17 cellular contexts compared by ENCODE assay signal in genomic region chr12:124442281-124442680, GRCh38.
DNase-seq lines count a peak whose midpoint lies in the region; ATAC-seq, FAIRE-seq and TF ChIP-seq lines count a peak whose summit lies in the region.
"Had no signal": no experiment of that assay in that cellular context is flagged by ENCODE, and none has a peak within 500 bp of the region (broad histone marks: within the 10 kb centered on the region; RNA-seq: fewer than 3 reads in every experiment).

No MANE protein-coding gene starts in this region.

- TF ChIP-seq POLR2A in endothelial cell of umbilical vein (IDR thresholded peaks at IDR 0.05; ENCODE audit: low read depth, low read length), result no peak

- H3K36me3 Mint-ChIP-seq in CD4-positive, alpha-beta memory T cell, result peaks cover 27 to 45% of the 10 kb centered on the region in 2 donors
- peaks cover 38% of the 10 kb centered on the region for H3K36me3 Mint-ChIP-seq in GM23338 (ENCODE audit: low read depth)

- peak overlapping the region; percentile 35 for H3K27ac ChIP-seq in A673 (ENCODE audit: low read depth, low read length, poor library complexity, severe bottlenecking)
- no peak overlapping the region for H3K27ac ChIP-seq in CD4-positive, alpha-beta memory T cell (ENCODE audit: low read depth, low read length)
- peak overlapping the region; percentile 89 for H3K27ac ChIP-seq in endothelial cell of umbilical vein (ENCODE audit: insufficient read depth, low read depth, low read length)
- H3K27ac ChIP-seq in rectal smooth muscle tissue (ENCODE audit: low read depth, low read length), result peak overlapping the region; percentile 22
- H3K27ac ChIP-seq in pancreas, result no peak overlapping the region
- H3K27ac ChIP-seq in GM23338 (ENCODE audit: low read depth), result no peak overlapping the region
- H3K27ac ChIP-seq: psoas muscle had no signal

- POLR2A ChIA-PET in A673 (lab: Charles Lee; ENCODE audit: low non-redundant PET) (no interaction called here), endothelial cell of umbilical vein (lab: Charles Lee) (no interaction called here)
- POLR2A ChIA-PET in CD4-positive, alpha-beta memory T cell (lab: Charles Lee; ENCODE audit: partially characterized antibody), result no interaction called here

- H3K9ac ChIP-seq in endothelial cell of umbilical vein (replicated peaks; ENCODE audit: extremely low read depth, insufficient read depth, low read length) (peak overlapping the region; percentile 38), rectal smooth muscle tissue (ENCODE audit: low read length) (no peak overlapping the region)

- no peaks in the 10 kb centered on the region for H3K9me1 ChIP-seq in endothelial cell of umbilical vein (replicated peaks; ENCODE audit: control insufficient read depth, extremely low read depth, insufficient read depth, low read length)

- ATAC-seq in pancreas (no peak), omental fat pad (ENCODE audit: low FRiP score) (no peak), GM23338 (no peak)
- ATAC-seq: stimulated activated naive B cell treated with anti-CD40 and anti-IgM and Interleukin-4, amounts not matched to agents 10 μg/mL and 1 μg/mL and 100 μg/mL, for 72 hours had no signal

- intact Hi-C loops in A673 (cut with micrococcal nuclease; ENCODE audit: unreplicated experiment), result no loop called here
- intact Hi-C loops in CD4-positive, alpha-beta memory T cell (cut with micrococcal nuclease), result no loop called here
- intact Hi-C loops in endothelial cell of umbilical vein (cut with micrococcal nuclease), result no loop called here
- intact Hi-C loops in pancreas (cut with DNase I), result no loop called here

- no peak for TF ChIP-seq CTCF in A673 (conservative IDR thresholded peaks at IDR 0.05; ENCODE audit: low read depth, low read length)
- TF ChIP-seq CTCF in endothelial cell of umbilical vein (IDR thresholded peaks at IDR 0.05; ENCODE audit: extremely low read depth in 1 of 2, insufficient read depth in 1 of 2, low read depth in 1 of 2, low read length in 2 of 2), result no peak
- no peak for TF ChIP-seq CTCF in pancreas (IDR thresholded peaks at IDR 0.05)
- no peak for TF ChIP-seq CTCF in omental fat pad (IDR thresholded peaks at IDR 0.05)
- no peak for TF ChIP-seq CTCF in GM23338 (conservative IDR thresholded peaks at IDR 0.05; ENCODE audit: low read depth in 2 of 2)

- 86 to 92% methylated on average over 6 of the region's 6 CpGs for WGBS in pancreas, 2 donors

- BruUV-seq in A673 (replicated peaks; lab: Mats Ljungman, UMichigan), result no TSS peak
- no TSS peak for BruUV-seq in endothelial cell of umbilical vein (replicated peaks; lab: Mats Ljungman, UMichigan)

- no peak overlapping the region for H2AFZ ChIP-seq in endothelial cell of umbilical vein (ENCODE audit: low read depth, low read length)
- no peak overlapping the region for H2AFZ ChIP-seq in GM23338

- no peak for FAIRE-seq in endothelial cell of umbilical vein (lab: Jason Lieb, UNC)
- no peak for FAIRE-seq in pancreas (lab: Jason Lieb, UNC)
- FAIRE-seq: bronchial epithelial cell had no signal

- H3F3A ChIP-seq in GM23338 (replicated peaks; ENCODE audit: low read depth), result peaks cover 18% of the 10 kb centered on the region

- H3K9me2 ChIP-seq in GM23338 (ENCODE audit: insufficient read depth), result no peaks in the 10 kb centered on the region

- CTCF ChIA-PET in A673 (lab: Charles Lee) (no interaction called here), endothelial cell of umbilical vein (lab: Charles Lee) (interaction anchor here (1.6 to 3.8 kb wide), 2 partner anchors 11 to 54 kb away, joined by 4 to 12 read pairs; no protein-coding TSS in a partner anchor)
- CTCF ChIA-PET in CD4-positive, alpha-beta memory T cell (lab: Charles Lee; ENCODE audit: partially characterized antibody), result no interaction called here

- H3K79me2 ChIP-seq in endothelial cell of umbilical vein (ENCODE audit: control insufficient read depth, insufficient read depth, low read length) (no peaks in the 10 kb centered on the region), GM23338 (replicated peaks; ENCODE audit: insufficient read depth) (peaks cover 17% of the 10 kb centered on the region)

- H3K9me3 Mint-ChIP-seq in CD4-positive, alpha-beta memory T cell, result no peaks in the 10 kb centered on the region
- peaks cover 4% of the 10 kb centered on the region; the same call in 1 of the 3 replicates for H3K9me3 Mint-ChIP-seq in GM23338
- H3K9me3 Mint-ChIP-seq: activated CD4-positive, alpha-beta T cell treated with anti-CD3 and anti-CD28 coated beads, Interleukin-2, amount 10 ng/mL, durations not matched to agents 7 days and 5 days; activated naive CD4-positive, alpha-beta T cell treated with anti-CD3 and anti-CD28 coated beads, Interleukin-2, amount 50 U/mL, for 24 hours; stimulated activated naive B cell treated with anti-CD40 and anti-IgM and Interleukin-4, amounts not matched to agents 10 μg/mL and 1 μg/mL and 100 μg/mL, for 72 hours had no signal

- peaks cover 9 to 37% (median 17%) of the 10 kb centered on the region in 4 donors for H3K4me1 Mint-ChIP-seq in CD4-positive, alpha-beta memory T cell
- peaks cover 19% of the 10 kb centered on the region for H3K4me1 Mint-ChIP-seq in GM23338

- H3K4me3 ChIP-seq in A673 (ENCODE audit: low read depth, low read length, poor library complexity, severe bottlenecking) (no peak overlapping the region), endothelial cell of umbilical vein (replicated peaks in 1 of 3; ENCODE audit: insufficient read depth in 1 of 3, low read depth in 1 of 3, low read length in 3 of 3) (no peak overlapping the region), rectal smooth muscle tissue (ENCODE audit: low read length) (no peak overlapping the region), pancreas (no peak overlapping the region), GM23338 (no peak overlapping the region)
- H3K4me3 ChIP-seq in CD4-positive, alpha-beta memory T cell (ENCODE audit: low read length in 2 of 2), result no peak overlapping the region
- H3K4me3 ChIP-seq: Peyer's patch, psoas muscle had no signal

- dilution Hi-C loops in endothelial cell of umbilical vein (cut with MboI; ENCODE audit: extremely low pct_ligation_motif_present, low sequenced_read_pairs), result no loop called here

- H4K20me1 ChIP-seq in endothelial cell of umbilical vein (replicated peaks; ENCODE audit: control insufficient read depth, extremely low read depth, insufficient read depth, low read length) (no peaks in the 10 kb centered on the region), GM23338 (replicated peaks; ENCODE audit: insufficient read depth) (peaks cover 15% of the 10 kb centered on the region; the same call in 1 of the 2 replicates)

- H3K36me3 ChIP-seq in A673 (ENCODE audit: insufficient read depth, low read length, poor library complexity, severe bottlenecking), result peaks cover 20% of the 10 kb centered on the region
- H3K36me3 ChIP-seq in CD4-positive, alpha-beta memory T cell (ENCODE audit: insufficient read depth, low read length), result peaks cover 8% of the 10 kb centered on the region
- peaks cover 0 to 5% of the 10 kb centered on the region in 2 experiments for H3K36me3 ChIP-seq in endothelial cell of umbilical vein (ENCODE audit: control insufficient read depth in 2 of 2, extremely low read depth in 1 of 2, insufficient read depth in 2 of 2, low read length in 2 of 2)
- H3K36me3 ChIP-seq in rectal smooth muscle tissue (ENCODE audit: control insufficient read depth, insufficient read depth, low read length), result peaks cover 7% of the 10 kb centered on the region
- H3K36me3 ChIP-seq in pancreas, result peaks cover 0 to 22% (median 0%) of the 10 kb centered on the region in 3 donors
- H3K36me3 ChIP-seq in GM23338 (ENCODE audit: insufficient read depth), result no peaks in the 10 kb centered on the region

- peak overlapping the region in 4 of 7 donors; percentile 42 to 70 (median 62) for H3K27ac Mint-ChIP-seq in CD4-positive, alpha-beta memory T cell
- no peak overlapping the region for H3K27ac Mint-ChIP-seq in GM23338
- H3K27ac Mint-ChIP-seq: activated CD4-positive, alpha-beta T cell treated with anti-CD3 and anti-CD28 coated beads, Interleukin-2, amount 10 ng/mL, durations not matched to agents 7 days and 5 days; activated naive CD4-positive, alpha-beta T cell treated with anti-CD3 and anti-CD28 coated beads, Interleukin-2, amount 50 U/mL, for 24 hours; stimulated activated naive B cell treated with anti-CD40 and anti-IgM and Interleukin-4, amounts not matched to agents 10 μg/mL and 1 μg/mL and 100 μg/mL, for 72 hours had no signal

- H3K27me3 ChIP-seq in A673 (replicated peaks; ENCODE audit: insufficient read depth, low read depth, low read length, poor library complexity) (no peaks in the 10 kb centered on the region), endothelial cell of umbilical vein (ENCODE audit: control insufficient read depth in 2 of 2, insufficient read depth in 2 of 2, low read length in 2 of 2) (no peaks in the 10 kb centered on the region), rectal smooth muscle tissue (ENCODE audit: control insufficient read depth, insufficient read depth, low read length) (no peaks in the 10 kb centered on the region), pancreas (no peaks in the 10 kb centered on the region), GM23338 (ENCODE audit: insufficient read depth) (no peaks in the 10 kb centered on the region)
- H3K27me3 ChIP-seq in CD4-positive, alpha-beta memory T cell (ENCODE audit: insufficient read depth, low read length), result no peaks in the 10 kb centered on the region
- H3K27me3 ChIP-seq: Peyer's patch had no signal

- H3K4me3 Mint-ChIP-seq in CD4-positive, alpha-beta memory T cell, result no peak overlapping the region
- no peak overlapping the region for H3K4me3 Mint-ChIP-seq in GM23338
- H3K4me3 Mint-ChIP-seq: activated CD4-positive, alpha-beta T cell treated with anti-CD3 and anti-CD28 coated beads, Interleukin-2, amount 10 ng/mL, durations not matched to agents 7 days and 5 days; activated naive CD4-positive, alpha-beta T cell treated with anti-CD3 and anti-CD28 coated beads, Interleukin-2, amount 50 U/mL, for 24 hours; stimulated activated naive B cell treated with anti-CD40 and anti-IgM and Interleukin-4, amounts not matched to agents 10 μg/mL and 1 μg/mL and 100 μg/mL, for 72 hours had no signal

- no peak overlapping the region for H3K4me2 ChIP-seq in endothelial cell of umbilical vein (ENCODE audit: insufficient read depth, low read length)
- H3K4me2 ChIP-seq in GM23338, result no peak overlapping the region

- H3K4me1 ChIP-seq in A673 (ENCODE audit: insufficient read depth, low read length, poor library complexity, severe bottlenecking), result peaks cover 39% of the 10 kb centered on the region
- H3K4me1 ChIP-seq in CD4-positive, alpha-beta memory T cell (ENCODE audit: insufficient read depth, low read length), result peaks cover 10% of the 10 kb centered on the region
- H3K4me1 ChIP-seq in endothelial cell of umbilical vein (ENCODE audit: control insufficient read depth, extremely low read depth, insufficient read depth, low read length), result peaks cover 27% of the 10 kb centered on the region
- H3K4me1 ChIP-seq in rectal smooth muscle tissue (ENCODE audit: control insufficient read depth, insufficient read depth, low read length), result peaks cover 7% of the 10 kb centered on the region
- H3K4me1 ChIP-seq in pancreas, result no peaks in the 10 kb centered on the region
- no peaks in the 10 kb centered on the region for H3K4me1 ChIP-seq in GM23338 (ENCODE audit: insufficient read depth)
- H3K4me1 ChIP-seq: Peyer's patch, psoas muscle had no signal

- no peaks in the 10 kb centered on the region for H3K9me3 ChIP-seq in A673 (ENCODE audit: low read depth, low read length, poor library complexity, severe bottlenecking)
- H3K9me3 ChIP-seq in CD4-positive, alpha-beta memory T cell (ENCODE audit: control insufficient read depth in 1 of 2, low read length in 2 of 2), result no peaks in the 10 kb centered on the region
- no peaks in the 10 kb centered on the region for H3K9me3 ChIP-seq in endothelial cell of umbilical vein (replicated peaks; ENCODE audit: control insufficient read depth, insufficient read depth, low read length)
- H3K9me3 ChIP-seq in pancreas, result no peaks in the 10 kb centered on the region
- H3K9me3 ChIP-seq: Peyer's patch, psoas muscle had no signal

- DNase-seq in A673 (ENCODE audit: low spot score), result no peak
- no peak for DNase-seq in CD4-positive, alpha-beta memory T cell
- no peak for DNase-seq in endothelial cell of umbilical vein (ENCODE audit: low read depth, low spot score)
- DNase-seq in activated effector memory CD4-positive, alpha-beta T cell treated with Interleukin-2 at 50 U/mL for 16 hours, result no peak
- DNase-seq in pancreas, result no peak
- DNase-seq in omental fat pad (ENCODE audit: low spot score), result no peak
- no peak for DNase-seq in GM23338 (ENCODE audit: low spot score)
- DNase-seq: activated CD4-positive, alpha-beta T cell treated with anti-CD3 and anti-CD28 coated beads, Interleukin-2, amount 10 ng/mL, durations not matched to agents 7 days and 5 days; activated T-cell treated with anti-CD3 and anti-CD28 coated beads for 4 hours; NCI-H1694; NCI-H82; Peyer's patch; stimulated activated naive B cell treated with anti-CD40 and anti-IgM and Interleukin-4, amounts not matched to agents 10 μg/mL and 1 μg/mL and 100 μg/mL, for 72 hours had no signal

- no peaks in the 10 kb centered on the region for H3K27me3 Mint-ChIP-seq in CD4-positive, alpha-beta memory T cell
- H3K27me3 Mint-ChIP-seq in GM23338 (ENCODE audit: insufficient read depth, low read depth, poor library complexity), result peaks cover 18% of the 10 kb centered on the region
- H3K27me3 Mint-ChIP-seq: activated CD4-positive, alpha-beta T cell treated with anti-CD3 and anti-CD28 coated beads, Interleukin-2, amount 10 ng/mL, durations not matched to agents 7 days and 5 days; activated naive CD4-positive, alpha-beta T cell treated with anti-CD3 and anti-CD28 coated beads, Interleukin-2, amount 50 U/mL, for 24 hours; stimulated activated naive B cell treated with anti-CD40 and anti-IgM and Interleukin-4, amounts not matched to agents 10 μg/mL and 1 μg/mL and 100 μg/mL, for 72 hours had no signal

Comparison
In these comparisons a context has a peak if more than half of its experiments do, and no peak if none do; other contexts are left out.
1. H3K27ac ChIP-seq: peak in A673 (single experiment), endothelial cell of umbilical vein (single experiment) and rectal smooth muscle tissue (single experiment); none in CD4-positive, alpha-beta memory T cell (single experiment), pancreas (0 of 4) and GM23338 (single experiment).